Comparison of ENCODE assay signal across 12 cellular contexts in the genomic region with DNA sequence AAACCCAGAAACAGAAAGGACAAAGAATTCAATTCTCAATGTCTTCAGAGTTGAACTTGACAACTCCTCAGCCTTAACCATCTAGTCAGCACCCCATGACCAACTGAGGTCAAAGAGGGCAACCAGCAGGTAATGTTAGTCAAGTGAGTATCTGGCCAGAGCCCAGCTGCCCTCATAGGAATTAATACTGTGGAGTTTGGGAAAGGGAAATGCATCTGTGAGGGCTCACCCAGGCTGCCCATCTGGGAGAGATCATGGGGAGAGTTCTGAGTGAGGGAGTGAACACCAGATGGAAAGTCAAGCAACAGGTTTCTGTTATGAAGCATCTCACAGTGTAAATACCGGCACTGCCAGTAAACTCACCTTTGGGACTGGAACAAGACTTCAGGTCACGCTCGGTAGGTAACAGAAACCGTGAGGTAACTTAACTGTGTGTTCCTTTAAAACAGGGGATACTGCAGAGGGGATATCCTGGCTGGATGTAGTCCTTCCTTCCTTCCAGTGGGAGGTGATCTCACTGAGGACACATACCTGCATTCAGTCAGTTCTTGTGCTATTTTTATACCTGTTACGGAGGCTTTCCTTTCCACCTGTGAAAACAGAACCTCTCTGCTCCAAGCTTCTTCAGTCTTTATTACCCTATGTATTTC.
A peak's percentile ranks its signal among the peaks of the same experiment; 100 is the strongest.
DNase-seq lines count a peak whose midpoint lies in the region; ATAC-seq and TF ChIP-seq lines count a peak whose summit lies in the region.
"Had no signal": no experiment of that assay in that cellular context is flagged by ENCODE, and none has a peak within 500 bp of the region (broad histone marks: within the 10 kb centered on the region; RNA-seq: fewer than 3 reads in every experiment).

No MANE protein-coding gene starts in this region.

- no peaks in the 10 kb centered on the region for H3K9me3 ChIP-seq in CD4-positive, alpha-beta T cell (ENCODE audit: control insufficient read depth, low read length)

- H3K27ac ChIP-seq in CD4-positive, alpha-beta T cell (ENCODE audit: low read depth, low read length) = peak overlapping the region; percentile 75

- peak overlapping the region; percentile 93 for H3K27ac Mint-ChIP-seq in CD4-positive, alpha-beta T cell
- H3K27ac Mint-ChIP-seq in WTC11 = no peak overlapping the region
- H3K27ac Mint-ChIP-seq: nephron had no signal

- peaks cover 100% of the 10 kb centered on the region for H3K36me3 Mint-ChIP-seq in CD4-positive, alpha-beta T cell (ENCODE audit: low read depth)
- no peaks in the 10 kb centered on the region for H3K36me3 Mint-ChIP-seq in WTC11

- H3K27me3 ChIP-seq in CD4-positive, alpha-beta T cell (ENCODE audit: control insufficient read depth, insufficient read depth, low read length) = no peaks in the 10 kb centered on the region

- ATAC-seq in CD4-positive, alpha-beta T cell (ENCODE audit: poor library complexity) = no peak
- peak; percentile 83 for ATAC-seq in WTC11
- ATAC-seq: left colon had no signal

- H3K4me3 Mint-ChIP-seq in CD4-positive, alpha-beta T cell = peak overlapping the region; percentile 95
- H3K4me3 Mint-ChIP-seq in WTC11 = no peak overlapping the region
- H3K4me3 Mint-ChIP-seq: nephron had no signal

- H3K4me3 ChIP-seq in GM12865 (ENCODE audit: low read depth, low read length) = peak overlapping the region; percentile 15; the same call in 1 of the 2 replicates

- intact Hi-C loops in CD4-positive, alpha-beta T cell (cut with DNase I, micrococcal nuclease) = loop anchor here (5.0 to 10.0 kb wide), 5 partner anchors 177 to 500 kb away; no protein-coding TSS in a partner anchor

- POLR2A ChIA-PET in CD4-positive, alpha-beta T cell (lab: Charles Lee) = interaction anchor here (0.7 to 29.1 kb wide), 8 partner anchors 8 to 428 kb away, joined by 3 to 613 read pairs (median 6); a partner anchor contains a TSS
- POLR2A ChIA-PET in WTC11 (lab: Charles Lee) = no interaction called here

- no peaks in the 10 kb centered on the region for H3K27me3 Mint-ChIP-seq in CD4-positive, alpha-beta T cell
- H3K27me3 Mint-ChIP-seq in WTC11 (ENCODE audit: low read depth) = peaks cover 4% of the 10 kb centered on the region

- no peak for TF ChIP-seq CTCF in CD4-positive, alpha-beta T cell (IDR thresholded peaks at IDR 0.05)
- TF ChIP-seq CTCF in GM12865 (IDR thresholded peaks at IDR 0.05; ENCODE audit: insufficient read depth, low read depth, low read length, missing control alignments) (no peak), WTC11 (IDR thresholded peaks at IDR 0.05) (no peak)

- no peak for DNase-seq in CD4-positive, alpha-beta T cell
- DNase-seq in GM12865 (ENCODE audit: low read depth) (peak; percentile 33), WTC11 (ENCODE audit: low spot score) (no peak), iPS DF 19.7 (ENCODE audit: low read depth, low spot score) (peak; percentile 15), NCI-H187 (lab: John Stamatoyannopoulos, UW) (no peak), SKM-1 treated with dmso at 0.1 percent for 144 hours (lab: John Stamatoyannopoulos, UW; ENCODE audit: unreplicated experiment) (no peak), NCI-H1930 (lab: John Stamatoyannopoulos, UW) (no peak)
- DNase-seq: glutamatergic neuron, IMR-90, left colon, NCI-H1092 treated with DMSO at 0.1 percent for 48 hours had no signal

- peaks cover 81% of the 10 kb centered on the region for H3K4me1 Mint-ChIP-seq in CD4-positive, alpha-beta T cell (ENCODE audit: low read depth)
- peaks cover 24% of the 10 kb centered on the region for H3K4me1 Mint-ChIP-seq in WTC11

- CTCF ChIA-PET in CD4-positive, alpha-beta T cell (lab: Charles Lee) = no interaction called here
- CTCF ChIA-PET in WTC11 (lab: Charles Lee) = no interaction called here

- no peaks in the 10 kb centered on the region for H3K9me3 Mint-ChIP-seq in CD4-positive, alpha-beta T cell
- no peaks in the 10 kb centered on the region for H3K9me3 Mint-ChIP-seq in WTC11
- H3K9me3 Mint-ChIP-seq: nephron had no signal

TF ChIP-seq in WTC11, 78 proteins besides CTCF, POLR2A, EP300 and RAD21:
- TF ChIP-seq, protein P1, sequence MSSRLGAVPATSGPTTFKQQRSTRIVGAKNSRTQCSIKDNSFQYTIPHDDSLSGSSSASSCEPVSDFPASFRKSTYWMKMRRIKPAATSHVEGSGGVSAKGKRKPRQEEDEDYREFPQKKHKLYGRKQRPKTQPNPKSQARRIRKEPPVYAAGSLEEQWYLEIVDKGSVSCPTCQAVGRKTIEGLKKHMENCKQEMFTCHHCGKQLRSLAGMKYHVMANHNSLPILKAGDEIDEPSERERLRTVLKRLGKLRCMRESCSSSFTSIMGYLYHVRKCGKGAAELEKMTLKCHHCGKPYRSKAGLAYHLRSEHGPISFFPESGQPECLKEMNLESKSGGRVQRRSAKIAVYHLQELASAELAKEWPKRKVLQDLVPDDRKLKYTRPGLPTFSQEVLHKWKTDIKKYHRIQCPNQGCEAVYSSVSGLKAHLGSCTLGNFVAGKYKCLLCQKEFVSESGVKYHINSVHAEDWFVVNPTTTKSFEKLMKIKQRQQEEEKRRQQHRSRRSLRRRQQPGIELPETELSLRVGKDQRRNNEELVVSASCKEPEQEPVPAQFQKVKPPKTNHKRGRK (CRISPR knock-in tag; IDR thresholded peaks at IDR 0.05; ENCODE audit: borderline replicate concordance) = no peak
- no peak for TF ChIP-seq ETV6 (CRISPR knock-in tag; IDR thresholded peaks at IDR 0.05)
- no peak for TF ChIP-seq TEAD1 (CRISPR knock-in tag; IDR thresholded peaks at IDR 0.05)
- TF ChIP-seq, protein P2, sequence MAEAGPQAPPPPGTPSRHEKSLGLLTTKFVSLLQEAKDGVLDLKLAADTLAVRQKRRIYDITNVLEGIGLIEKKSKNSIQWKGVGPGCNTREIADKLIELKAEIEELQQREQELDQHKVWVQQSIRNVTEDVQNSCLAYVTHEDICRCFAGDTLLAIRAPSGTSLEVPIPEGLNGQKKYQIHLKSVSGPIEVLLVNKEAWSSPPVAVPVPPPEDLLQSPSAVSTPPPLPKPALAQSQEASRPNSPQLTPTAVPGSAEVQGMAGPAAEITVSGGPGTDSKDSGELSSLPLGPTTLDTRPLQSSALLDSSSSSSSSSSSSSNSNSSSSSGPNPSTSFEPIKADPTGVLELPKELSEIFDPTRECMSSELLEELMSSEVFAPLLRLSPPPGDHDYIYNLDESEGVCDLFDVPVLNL (CRISPR knock-in tag; IDR thresholded peaks at IDR 0.05; ENCODE audit: borderline replicate concordance, low read depth) = no peak
- TF ChIP-seq, protein P3, sequence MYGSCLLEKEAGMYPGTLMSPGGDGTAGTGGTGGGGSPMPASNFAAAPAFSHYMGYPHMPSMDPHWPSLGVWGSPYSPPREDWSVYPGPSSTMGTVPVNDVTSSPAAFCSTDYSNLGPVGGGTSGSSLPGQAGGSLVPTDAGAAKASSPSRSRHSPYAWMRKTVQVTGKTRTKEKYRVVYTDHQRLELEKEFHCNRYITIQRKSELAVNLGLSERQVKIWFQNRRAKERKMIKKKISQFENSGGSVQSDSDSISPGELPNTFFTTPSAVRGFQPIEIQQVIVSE (CRISPR knock-in tag; IDR thresholded peaks at IDR 0.05; ENCODE audit: borderline replicate concordance) = no peak
- TF ChIP-seq, protein P4, sequence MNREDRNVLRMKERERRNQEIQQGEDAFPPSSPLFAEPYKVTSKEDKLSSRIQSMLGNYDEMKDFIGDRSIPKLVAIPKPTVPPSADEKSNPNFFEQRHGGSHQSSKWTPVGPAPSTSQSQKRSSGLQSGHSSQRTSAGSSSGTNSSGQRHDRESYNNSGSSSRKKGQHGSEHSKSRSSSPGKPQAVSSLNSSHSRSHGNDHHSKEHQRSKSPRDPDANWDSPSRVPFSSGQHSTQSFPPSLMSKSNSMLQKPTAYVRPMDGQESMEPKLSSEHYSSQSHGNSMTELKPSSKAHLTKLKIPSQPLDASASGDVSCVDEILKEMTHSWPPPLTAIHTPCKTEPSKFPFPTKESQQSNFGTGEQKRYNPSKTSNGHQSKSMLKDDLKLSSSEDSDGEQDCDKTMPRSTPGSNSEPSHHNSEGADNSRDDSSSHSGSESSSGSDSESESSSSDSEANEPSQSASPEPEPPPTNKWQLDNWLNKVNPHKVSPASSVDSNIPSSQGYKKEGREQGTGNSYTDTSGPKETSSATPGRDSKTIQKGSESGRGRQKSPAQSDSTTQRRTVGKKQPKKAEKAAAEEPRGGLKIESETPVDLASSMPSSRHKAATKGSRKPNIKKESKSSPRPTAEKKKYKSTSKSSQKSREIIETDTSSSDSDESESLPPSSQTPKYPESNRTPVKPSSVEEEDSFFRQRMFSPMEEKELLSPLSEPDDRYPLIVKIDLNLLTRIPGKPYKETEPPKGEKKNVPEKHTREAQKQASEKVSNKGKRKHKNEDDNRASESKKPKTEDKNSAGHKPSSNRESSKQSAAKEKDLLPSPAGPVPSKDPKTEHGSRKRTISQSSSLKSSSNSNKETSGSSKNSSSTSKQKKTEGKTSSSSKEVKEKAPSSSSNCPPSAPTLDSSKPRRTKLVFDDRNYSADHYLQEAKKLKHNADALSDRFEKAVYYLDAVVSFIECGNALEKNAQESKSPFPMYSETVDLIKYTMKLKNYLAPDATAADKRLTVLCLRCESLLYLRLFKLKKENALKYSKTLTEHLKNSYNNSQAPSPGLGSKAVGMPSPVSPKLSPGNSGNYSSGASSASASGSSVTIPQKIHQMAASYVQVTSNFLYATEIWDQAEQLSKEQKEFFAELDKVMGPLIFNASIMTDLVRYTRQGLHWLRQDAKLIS (CRISPR knock-in tag; IDR thresholded peaks at IDR 0.05; ENCODE audit: borderline replicate concordance) = no peak
- TF ChIP-seq, protein P5, sequence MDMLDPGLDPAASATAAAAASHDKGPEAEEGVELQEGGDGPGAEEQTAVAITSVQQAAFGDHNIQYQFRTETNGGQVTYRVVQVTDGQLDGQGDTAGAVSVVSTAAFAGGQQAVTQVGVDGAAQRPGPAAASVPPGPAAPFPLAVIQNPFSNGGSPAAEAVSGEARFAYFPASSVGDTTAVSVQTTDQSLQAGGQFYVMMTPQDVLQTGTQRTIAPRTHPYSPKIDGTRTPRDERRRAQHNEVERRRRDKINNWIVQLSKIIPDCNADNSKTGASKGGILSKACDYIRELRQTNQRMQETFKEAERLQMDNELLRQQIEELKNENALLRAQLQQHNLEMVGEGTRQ (CRISPR knock-in tag; IDR thresholded peaks at IDR 0.05) = no peak
- TF ChIP-seq, protein P6, sequence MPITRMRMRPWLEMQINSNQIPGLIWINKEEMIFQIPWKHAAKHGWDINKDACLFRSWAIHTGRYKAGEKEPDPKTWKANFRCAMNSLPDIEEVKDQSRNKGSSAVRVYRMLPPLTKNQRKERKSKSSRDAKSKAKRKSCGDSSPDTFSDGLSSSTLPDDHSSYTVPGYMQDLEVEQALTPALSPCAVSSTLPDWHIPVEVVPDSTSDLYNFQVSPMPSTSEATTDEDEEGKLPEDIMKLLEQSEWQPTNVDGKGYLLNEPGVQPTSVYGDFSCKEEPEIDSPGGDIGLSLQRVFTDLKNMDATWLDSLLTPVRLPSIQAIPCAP (CRISPR knock-in tag; IDR thresholded peaks at IDR 0.05) = no peak
- no peak for TF ChIP-seq RELA (CRISPR knock-in tag; IDR thresholded peaks at IDR 0.05; ENCODE audit: borderline replicate concordance)
- no peak for TF ChIP-seq ZNF121 (CRISPR knock-in tag; IDR thresholded peaks at IDR 0.05)
- TF ChIP-seq MYBL2 (CRISPR knock-in tag; IDR thresholded peaks at IDR 0.05) = no peak
- TF ChIP-seq JAZF1 (CRISPR knock-in tag; IDR thresholded peaks at IDR 0.05) = no peak
- TF ChIP-seq ZNF232 (CRISPR knock-in tag; IDR thresholded peaks at IDR 0.05) = no peak

Comparison
In these comparisons a context has a peak if more than half of its experiments do, and no peak if none do; other contexts are left out.
1. DNase-seq: peak in GM12865 (single experiment) and iPS DF 19.7 (single experiment); none in CD4-positive, alpha-beta T cell (0 of 10), WTC11 (single experiment), NCI-H187 (0 of 2), SKM-1 treated with dmso at 0.1 percent for 144 hours (single experiment) and NCI-H1930 (0 of 2).